ENCODE assay signal across 17 cellular contexts in the genomic region with DNA sequence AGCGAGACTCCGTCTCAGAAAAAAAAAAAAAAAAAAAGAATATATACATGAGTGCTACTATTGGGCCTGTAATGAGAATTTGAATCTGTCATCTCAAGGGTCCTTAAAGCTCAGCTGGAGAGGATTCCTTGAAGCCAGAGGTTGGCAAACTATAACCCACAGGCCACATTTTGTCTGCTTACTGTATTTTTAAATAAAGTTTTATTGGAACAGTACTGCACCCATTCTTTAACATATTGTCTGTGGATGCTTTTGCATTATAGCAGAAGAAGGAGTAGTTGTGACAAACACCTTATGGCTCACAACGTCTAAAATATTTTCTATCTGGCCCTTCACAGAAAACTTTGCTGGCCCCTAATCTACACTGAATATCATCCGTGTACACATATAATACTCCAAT.
"Had no signal": no experiment of that assay in that cellular context is flagged by ENCODE, and none has a peak within 500 bp of the region (broad histone marks: within the 10 kb centered on the region; RNA-seq: fewer than 3 reads in every experiment).

No MANE protein-coding gene starts in this region.

- DNase-seq: activated CD4-positive, alpha-beta T cell treated with anti-CD3 and anti-CD28 coated beads, Interleukin-2, amount 50 U/mL, for 48 hours; activated CD4-positive, CD25-positive, alpha-beta regulatory T cell treated with anti-CD3 and anti-CD28 coated beads, Interleukin-2, amount 50 U/mL, for 72 hours; amniotic stem cell; central memory CD4-positive, alpha-beta T cell; colonic mucosa; effector CD4-positive, alpha-beta T cell; kidney; left ventricle myocardium inferior; sigmoid colon; stimulated activated CD4-positive, alpha-beta T cell treated with anti-CD3 and anti-CD28 coated beads, Interleukin-1b, Interleukin-23, amount 100 ng/mL, for 48 hours; stimulated activated naive CD4-positive, alpha-beta T cell; T-helper 9 cell had no signal

- H3K36me3 ChIP-seq: colonic mucosa had no signal

- H3K27me3 Mint-ChIP-seq: activated naive CD4-positive, alpha-beta T cell treated with anti-CD3 and anti-CD28 coated beads, Interleukin-2, amount 50 U/mL, for 24 hours had no signal

- H3K9me3 Mint-ChIP-seq: activated naive CD4-positive, alpha-beta T cell treated with anti-CD3 and anti-CD28 coated beads, Interleukin-2, amount 50 U/mL, for 24 hours had no signal

- H3K27ac ChIP-seq: body of pancreas, colonic mucosa, esophagus muscularis mucosa, left ventricle myocardium inferior, sigmoid colon, tibial nerve, vagina had no signal

- ATAC-seq: body of pancreas had no signal

- H3K4me3 ChIP-seq: body of pancreas, colonic mucosa, esophagus muscularis mucosa, left ventricle myocardium inferior, sigmoid colon, tibial nerve, vagina had no signal

- H3K9me3 ChIP-seq: body of pancreas, colonic mucosa, esophagus muscularis mucosa, left ventricle myocardium inferior, sigmoid colon, tibial nerve, vagina had no signal

- H3K27me3 ChIP-seq: body of pancreas, colonic mucosa, esophagus muscularis mucosa, sigmoid colon, tibial nerve, vagina had no signal

- H3K4me3 Mint-ChIP-seq: activated naive CD4-positive, alpha-beta T cell treated with anti-CD3 and anti-CD28 coated beads, Interleukin-2, amount 50 U/mL, for 24 hours had no signal

- H3K4me1 ChIP-seq: body of pancreas, colonic mucosa, vagina had no signal

- H3K27ac Mint-ChIP-seq: activated naive CD4-positive, alpha-beta T cell treated with anti-CD3 and anti-CD28 coated beads, Interleukin-2, amount 50 U/mL, for 24 hours had no signal
